16 cellular contexts compared by ENCODE assay signal in the genomic region with DNA sequence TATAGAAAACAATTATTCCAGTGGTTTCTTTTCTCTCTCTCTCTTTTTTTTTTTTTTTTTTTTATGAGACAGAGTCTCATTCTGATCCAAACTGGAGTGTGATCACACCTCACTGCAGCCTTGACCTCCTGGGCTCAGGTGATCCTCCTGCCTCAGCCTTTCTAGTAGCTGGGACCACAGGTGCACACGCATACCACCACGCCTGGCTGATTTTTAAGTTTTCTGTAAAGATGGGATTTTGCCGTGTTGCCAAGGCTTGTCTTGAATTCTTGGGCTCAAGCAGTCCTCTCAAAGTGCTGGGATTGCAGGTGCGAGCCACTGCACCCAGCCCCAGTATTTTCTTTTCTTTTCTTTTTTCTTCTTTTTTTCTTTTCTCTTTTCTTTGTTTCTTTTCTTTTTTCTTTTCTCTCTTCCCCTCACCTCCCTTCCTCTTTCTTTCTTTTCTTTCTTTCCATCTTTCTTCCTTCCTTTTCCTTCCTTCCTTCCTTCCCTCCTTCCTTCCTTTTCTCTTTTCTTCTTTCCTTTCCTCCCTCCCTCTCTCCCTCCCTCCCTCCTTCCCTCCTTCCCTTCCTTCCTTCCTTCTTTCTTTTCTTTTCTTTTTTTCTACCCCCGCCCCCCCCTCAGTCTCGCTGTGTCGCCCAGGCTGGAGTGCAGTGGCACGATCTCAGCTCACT.
"Had no signal": no experiment of that assay in that cellular context is flagged by ENCODE, and none has a peak within 500 bp of the region (broad histone marks: within the 10 kb centered on the region; RNA-seq: fewer than 3 reads in every experiment).

No MANE protein-coding gene starts in this region.

- H3K27me3 Mint-ChIP-seq: activated B cell treated with CpG ODN at 0.5 μM for 24 hours; activated CD4-positive, alpha-beta memory T cell treated with anti-CD3 and anti-CD28 coated beads for 36 hours had no signal

- H3K27ac Mint-ChIP-seq: activated CD4-positive, alpha-beta memory T cell treated with anti-CD3 and anti-CD28 coated beads for 36 hours; activated CD8-positive, alpha-beta memory T cell treated with anti-CD3 and anti-CD28 coated beads, Interleukin-2, amount 10 ng/mL, durations not matched to agents 7 days and 5 days; activated naive CD8-positive, alpha-beta T cell; natural killer cell treated with Interleukin-12 subunit alpha and Interleukin-12 subunit beta and Interleukin-15 and Interleukin-18, amount 100 ng/mL, for 72 hours had no signal

- H3K27ac ChIP-seq: lower lobe of right lung, neutrophil, sigmoid colon had no signal

- H3K27me3 ChIP-seq: cardiac muscle cell, gastrocnemius medialis, neutrophil, sigmoid colon, spleen had no signal

- H3K36me3 Mint-ChIP-seq: activated CD4-positive, alpha-beta memory T cell treated with anti-CD3 and anti-CD28 coated beads for 36 hours; activated CD8-positive, alpha-beta memory T cell treated with anti-CD3 and anti-CD28 coated beads, Interleukin-2, amount 10 ng/mL, durations not matched to agents 7 days and 5 days; activated naive CD8-positive, alpha-beta T cell; natural killer cell treated with Interleukin-12 subunit alpha and Interleukin-12 subunit beta and Interleukin-15 and Interleukin-18, amount 100 ng/mL, for 72 hours had no signal

- H3K9me3 Mint-ChIP-seq: activated CD4-positive, alpha-beta memory T cell treated with anti-CD3 and anti-CD28 coated beads for 36 hours; natural killer cell treated with Interleukin-12 subunit alpha and Interleukin-12 subunit beta and Interleukin-15 and Interleukin-18, amount 100 ng/mL, for 72 hours had no signal

- DNase-seq: activated B cell treated with CpG ODN at 0.5 μM for 24 hours; activated CD4-positive, alpha-beta memory T cell treated with anti-CD3 and anti-CD28 coated beads for 36 hours; activated CD4-positive, alpha-beta T cell treated with anti-CD3 and anti-CD28 coated beads for 4 hours; activated CD8-positive, alpha-beta memory T cell treated with anti-CD3 and anti-CD28 coated beads, Interleukin-2, amount 10 ng/mL, durations not matched to agents 7 days and 5 days; erythroblast; gastrocnemius medialis; lower lobe of right lung; sigmoid colon; spleen; stimulated activated CD4-positive, alpha-beta T cell treated with anti-CD3 and anti-CD28 coated beads, Interleukin-4, amount 100 ng/mL, for 4 hours; stimulated activated naive CD4-positive, alpha-beta T cell; T-helper 2 cell had no signal

- H3K36me3 ChIP-seq: neutrophil had no signal

- H3K9me3 ChIP-seq: gastrocnemius medialis, lower lobe of right lung, neutrophil, sigmoid colon had no signal

- H3K4me3 Mint-ChIP-seq: activated B cell treated with CpG ODN at 0.5 μM for 24 hours; activated CD4-positive, alpha-beta memory T cell treated with anti-CD3 and anti-CD28 coated beads for 36 hours; activated CD8-positive, alpha-beta memory T cell treated with anti-CD3 and anti-CD28 coated beads, Interleukin-2, amount 10 ng/mL, durations not matched to agents 7 days and 5 days; activated naive CD8-positive, alpha-beta T cell; natural killer cell treated with Interleukin-12 subunit alpha and Interleukin-12 subunit beta and Interleukin-15 and Interleukin-18, amount 100 ng/mL, for 72 hours had no signal

- H3K4me3 ChIP-seq: cardiac muscle cell, gastrocnemius medialis, lower lobe of right lung, sigmoid colon, spleen had no signal
